Comparison of ENCODE assay signal across 20 cellular contexts in genomic region chr22:26942301-26942927, GRCh38.
DNase-seq lines count a peak whose midpoint lies in the region; FAIRE-seq and TF ChIP-seq lines count a peak whose summit lies in the region.
"Had no signal": no experiment of that assay in that cellular context is flagged by ENCODE, and none has a peak within 500 bp of the region (broad histone marks: within the 10 kb centered on the region; RNA-seq: fewer than 3 reads in every experiment).

No MANE protein-coding gene starts in this region.

- no peak overlapping the region for H2BK5ac ChIP-seq in mesendoderm (ENCODE audit: low read length)

- H4K20me1 ChIP-seq in SK-N-SH (ENCODE audit: insufficient read depth) (no peaks in the 10 kb centered on the region), smooth muscle cell (ENCODE audit: low read depth) (no peaks in the 10 kb centered on the region)

- H3K4me3 ChIP-seq in SK-N-SH (ENCODE audit: low read depth in 2 of 2, low read length in 1 of 2) (no peak overlapping the region), bronchial epithelial cell (ENCODE audit: low read depth, low read length) (no peak overlapping the region), mesendoderm (ENCODE audit: low read length) (no peak overlapping the region), smooth muscle cell (no peak overlapping the region), vagina (no peak overlapping the region)
- H3K4me3 ChIP-seq: SK-N-MC had no signal

- no peak overlapping the region for H3K9ac ChIP-seq in SK-N-SH
- no peak overlapping the region for H3K9ac ChIP-seq in mesendoderm (ENCODE audit: low read length)
- H3K9ac ChIP-seq in smooth muscle cell (ENCODE audit: low read depth): no peak overlapping the region

- peak overlapping the region in 1 of 2 experiments; percentile 86; a peak in 2 of 4 replicates for H3K27ac ChIP-seq in SK-N-SH (ENCODE audit: low read depth in 2 of 2, low read length in 1 of 2)
- no peak overlapping the region for H3K27ac ChIP-seq in mesendoderm (ENCODE audit: low read depth, low read length)
- H3K27ac ChIP-seq in smooth muscle cell (ENCODE audit: low read depth): peak overlapping the region; percentile 32
- H3K27ac ChIP-seq in vagina: no peak overlapping the region
- H3K27ac ChIP-seq: C4-2B, SK-N-MC had no signal

- no peak for TF ChIP-seq RAD21 in SK-N-SH (IDR thresholded peaks at IDR 0.05; ENCODE audit: low read length)

- H3K9me3 ChIP-seq in SK-N-SH (peaks cover 4% of the 10 kb centered on the region; the same call in 1 of the 2 replicates), smooth muscle cell (replicated peaks; ENCODE audit: low read depth) (no peaks in the 10 kb centered on the region), vagina (no peaks in the 10 kb centered on the region)

- H3K79me1 ChIP-seq in mesendoderm (ENCODE audit: low read length): no peaks in the 10 kb centered on the region

- CTCF ChIA-PET in SK-N-SH (lab: Yijun Ruan, JAX): interaction anchor here (0.6 to 2.0 kb wide), 6 partner anchors 10 to 264 kb away, joined by 3 to 12 read pairs (median 3); no protein-coding TSS in a partner anchor

- no peak overlapping the region for H4K5ac ChIP-seq in mesendoderm (ENCODE audit: low read length)

- DNase-seq in SK-N-SH (peak; percentile 65), bronchial epithelial cell (ENCODE audit: low read depth) (no peak), mesendoderm (peak; percentile 22), smooth muscle cell (lab: John Stamatoyannopoulos, UW; ENCODE audit: unreplicated experiment) (no peak), NCI-H774 (lab: John Stamatoyannopoulos, UW) (no peak), vagina (ENCODE audit: extremely low spot score in 2 of 2) (no peak), GM03348 (ENCODE audit: low spot score) (no peak)
- DNase-seq: COR-L47, DMS53, HFFc6, KG1, NCI-H1092 treated with DMSO at 0.1 percent for 48 hours, NCI-H1694, NCI-H2107, NCI-H226, NCI-H69, PC-3 had no signal

- no peak overlapping the region for H3K18ac ChIP-seq in mesendoderm (ENCODE audit: low read length)

- no peak overlapping the region for H2AK5ac ChIP-seq in mesendoderm (ENCODE audit: low read length)

- POLR2A ChIA-PET in SK-N-SH (lab: Yijun Ruan, JAX): no interaction called here

- FAIRE-seq in bronchial epithelial cell (lab: Jason Lieb, UNC): peak; percentile 64
- FAIRE-seq: G401.6 had no signal

- no peak overlapping the region for H2AFZ ChIP-seq in SK-N-SH (ENCODE audit: low read depth)
- no peak overlapping the region for H2AFZ ChIP-seq in smooth muscle cell (ENCODE audit: low read depth)

- WGBS in SK-N-SH (ENCODE audit: low lambda C conversion rate): 23% methylated on average over 9 of the region's 10 CpGs
- WGBS in mesendoderm (ENCODE audit: extremely low coverage, insufficient coverage, low lambda C conversion rate): no CpG with 5 or more reads among the region's 10 CpGs
- 17% methylated on average over 10 of the region's 10 CpGs for WGBS in smooth muscle cell (ENCODE audit: low lambda C conversion rate)

- no peak overlapping the region for H3K56ac ChIP-seq in mesendoderm (ENCODE audit: low read length)

- intact Hi-C loops in vagina (cut with DNase I): no loop called here

- peaks cover 0 to 27% of the 10 kb centered on the region in 2 experiments; a peak in 2 of 4 replicates for H3K4me1 ChIP-seq in SK-N-SH (ENCODE audit: control insufficient read depth in 1 of 2, insufficient read depth in 2 of 2, low read depth in 1 of 2, low read length in 1 of 2)
- H3K4me1 ChIP-seq in mesendoderm (ENCODE audit: control insufficient read depth, low read depth, low read length): no peaks in the 10 kb centered on the region
- peaks cover 14% of the 10 kb centered on the region for H3K4me1 ChIP-seq in smooth muscle cell (ENCODE audit: low read depth)
- H3K4me1 ChIP-seq in vagina: no peaks in the 10 kb centered on the region

- H3F3A ChIP-seq in SK-N-SH (replicated peaks; ENCODE audit: insufficient read depth): no peaks in the 10 kb centered on the region
- no peaks in the 10 kb centered on the region for H3F3A ChIP-seq in smooth muscle cell (ENCODE audit: low read depth)

- TF ChIP-seq POLR2A in vagina (IDR thresholded peaks at IDR 0.05): no peak

- no peak overlapping the region for H3K23ac ChIP-seq in mesendoderm (ENCODE audit: low read length)

- TF ChIP-seq CTCF in SK-N-SH (IDR thresholded peaks at IDR 0.05) (no peak), bronchial epithelial cell (IDR thresholded peaks at IDR 0.05; ENCODE audit: insufficient read depth, low read length, severe bottlenecking) (no peak), smooth muscle cell (IDR thresholded peaks at IDR 0.05; ENCODE audit: borderline replicate concordance, insufficient read depth, poor library complexity, severe bottlenecking) (no peak), vagina (IDR thresholded peaks at IDR 0.05) (no peak)

- no peaks in the 10 kb centered on the region for H3K9me2 ChIP-seq in SK-N-SH

- no peak overlapping the region for H4K8ac ChIP-seq in mesendoderm (ENCODE audit: low read depth, low read length)

- H3K36me3 ChIP-seq in SK-N-SH (replicated peaks in 1 of 2; ENCODE audit: control insufficient read depth in 1 of 2, insufficient read depth in 2 of 2, low read length in 1 of 2) (no peaks in the 10 kb centered on the region), bronchial epithelial cell (ENCODE audit: control insufficient read depth, insufficient read depth, low read length) (no peaks in the 10 kb centered on the region), mesendoderm (ENCODE audit: control insufficient read depth, insufficient read depth, low read length) (no peaks in the 10 kb centered on the region), smooth muscle cell (ENCODE audit: low read depth) (no peaks in the 10 kb centered on the region), vagina (no peaks in the 10 kb centered on the region)

- no peak overlapping the region for H3K4ac ChIP-seq in mesendoderm (ENCODE audit: low read depth, low read length)

- H3K4me2 ChIP-seq in SK-N-SH: no peak overlapping the region
- no peak overlapping the region for H3K4me2 ChIP-seq in mesendoderm (ENCODE audit: low read length)
- peak overlapping the region; percentile 35 for H3K4me2 ChIP-seq in smooth muscle cell

- TF ChIP-seq EP300 in SK-N-SH (IDR thresholded peaks at IDR 0.05; ENCODE audit: borderline replicate concordance in 1 of 2, low read depth in 1 of 2, low read length in 1 of 2): peak in 1 of 2 experiments; percentile 53; a peak in 2 of 4 replicates

- H3K79me2 ChIP-seq in SK-N-SH (ENCODE audit: insufficient read depth) (no peaks in the 10 kb centered on the region), mesendoderm (ENCODE audit: control insufficient read depth, insufficient read depth, low read length) (no peaks in the 10 kb centered on the region), smooth muscle cell (ENCODE audit: low read depth) (no peaks in the 10 kb centered on the region)

- no peak overlapping the region for H2BK120ac ChIP-seq in mesendoderm (ENCODE audit: low read depth, low read length)

- H2BK15ac ChIP-seq in mesendoderm (replicated peaks; ENCODE audit: low read depth): no peak overlapping the region

- H3K27me3 ChIP-seq in SK-N-SH (ENCODE audit: insufficient read depth): no peaks in the 10 kb centered on the region
- H3K27me3 ChIP-seq in bronchial epithelial cell (ENCODE audit: control insufficient read depth, insufficient read depth, low read length): no peaks in the 10 kb centered on the region
- no peaks in the 10 kb centered on the region for H3K27me3 ChIP-seq in mesendoderm (ENCODE audit: insufficient read depth, low read length, poor library complexity)
- peaks cover 6% of the 10 kb centered on the region for H3K27me3 ChIP-seq in smooth muscle cell (ENCODE audit: low read depth)
- no peaks in the 10 kb centered on the region for H3K27me3 ChIP-seq in vagina

TF ChIP-seq in SK-N-SH, 30 proteins besides CTCF, POLR2A, EP300 and RAD21 (continues in another document):
- TF ChIP-seq POLR2AphosphoS5 (IDR thresholded peaks at IDR 0.05; ENCODE audit: low read depth, low read length) (no peak), FOSL2 (IDR thresholded peaks at IDR 0.05; ENCODE audit: borderline replicate concordance, low read depth) (no peak), JUND (IDR thresholded peaks at IDR 0.05) (no peak), RCOR1 (IDR thresholded peaks at IDR 0.05; ENCODE audit: low read length) (0 out of 2 replicates have a peak, but pooled peaks have one; percentile 24), CHD2 (IDR thresholded peaks at IDR 0.05; ENCODE audit: low read length, partially characterized antibody) (peak; percentile 26), FOXJ3 (CRISPR knock-in tag; IDR thresholded peaks at IDR 0.05) (peak; percentile 65), GATA2 (CRISPR knock-in tag; IDR thresholded peaks at IDR 0.05) (peak; percentile 77), RXRA (IDR thresholded peaks at IDR 0.05; ENCODE audit: borderline replicate concordance, low read depth) (no peak), SMC3 (IDR thresholded peaks at IDR 0.05; ENCODE audit: low read depth, low read length) (no peak)
- TF ChIP-seq, protein P1, sequence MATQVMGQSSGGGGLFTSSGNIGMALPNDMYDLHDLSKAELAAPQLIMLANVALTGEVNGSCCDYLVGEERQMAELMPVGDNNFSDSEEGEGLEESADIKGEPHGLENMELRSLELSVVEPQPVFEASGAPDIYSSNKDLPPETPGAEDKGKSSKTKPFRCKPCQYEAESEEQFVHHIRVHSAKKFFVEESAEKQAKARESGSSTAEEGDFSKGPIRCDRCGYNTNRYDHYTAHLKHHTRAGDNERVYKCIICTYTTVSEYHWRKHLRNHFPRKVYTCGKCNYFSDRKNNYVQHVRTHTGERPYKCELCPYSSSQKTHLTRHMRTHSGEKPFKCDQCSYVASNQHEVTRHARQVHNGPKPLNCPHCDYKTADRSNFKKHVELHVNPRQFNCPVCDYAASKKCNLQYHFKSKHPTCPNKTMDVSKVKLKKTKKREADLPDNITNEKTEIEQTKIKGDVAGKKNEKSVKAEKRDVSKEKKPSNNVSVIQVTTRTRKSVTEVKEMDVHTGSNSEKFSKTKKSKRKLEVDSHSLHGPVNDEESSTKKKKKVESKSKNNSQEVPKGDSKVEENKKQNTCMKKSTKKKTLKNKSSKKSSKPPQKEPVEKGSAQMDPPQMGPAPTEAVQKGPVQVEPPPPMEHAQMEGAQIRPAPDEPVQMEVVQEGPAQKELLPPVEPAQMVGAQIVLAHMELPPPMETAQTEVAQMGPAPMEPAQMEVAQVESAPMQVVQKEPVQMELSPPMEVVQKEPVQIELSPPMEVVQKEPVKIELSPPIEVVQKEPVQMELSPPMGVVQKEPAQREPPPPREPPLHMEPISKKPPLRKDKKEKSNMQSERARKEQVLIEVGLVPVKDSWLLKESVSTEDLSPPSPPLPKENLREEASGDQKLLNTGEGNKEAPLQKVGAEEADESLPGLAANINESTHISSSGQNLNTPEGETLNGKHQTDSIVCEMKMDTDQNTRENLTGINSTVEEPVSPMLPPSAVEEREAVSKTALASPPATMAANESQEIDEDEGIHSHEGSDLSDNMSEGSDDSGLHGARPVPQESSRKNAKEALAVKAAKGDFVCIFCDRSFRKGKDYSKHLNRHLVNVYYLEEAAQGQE (IDR thresholded peaks at IDR 0.05; ENCODE audit: low read depth, low read length): no peak

Comparison
In these comparisons a context has a peak if more than half of its experiments do, and no peak if none do; other contexts are left out.
1. DNase-seq: peak in SK-N-SH (single experiment) and mesendoderm (single experiment); none in bronchial epithelial cell (single experiment), smooth muscle cell (single experiment), NCI-H774 (single experiment), vagina (0 of 2) and GM03348 (single experiment).